Comparison of ENCODE assay signal across 1 cellular context in genomic region chr2:168233726-168234406, GRCh38.
TF ChIP-seq lines count a peak whose summit lies in the region.

No MANE protein-coding gene starts in this region.

TF ChIP-seq in HepG2, 621 proteins besides CTCF, POLR2A, EP300 and RAD21:
- TF ChIP-seq ZNF251 (CRISPR knock-in tag; IDR thresholded peaks at IDR 0.05) (no peak), HCFC1 (IDR thresholded peaks at IDR 0.05; ENCODE audit: low read depth, low read length) (no peak), ZMYM2 (CRISPR knock-in tag; IDR thresholded peaks at IDR 0.05) (no peak), RBM22 (optimal IDR thresholded peaks at IDR 0.05; ENCODE audit: low read length) (peak; percentile 64), FOXA3 (CRISPR knock-in tag; IDR thresholded peaks at IDR 0.05) (no peak), ZNF660 (CRISPR knock-in tag; IDR thresholded peaks at IDR 0.05; ENCODE audit: borderline replicate concordance, low read depth) (no peak)
TF ChIP-seq in HepG2: peak in this region for 1.
